ENCODE assay signal across 1 cellular context in the genomic region with DNA sequence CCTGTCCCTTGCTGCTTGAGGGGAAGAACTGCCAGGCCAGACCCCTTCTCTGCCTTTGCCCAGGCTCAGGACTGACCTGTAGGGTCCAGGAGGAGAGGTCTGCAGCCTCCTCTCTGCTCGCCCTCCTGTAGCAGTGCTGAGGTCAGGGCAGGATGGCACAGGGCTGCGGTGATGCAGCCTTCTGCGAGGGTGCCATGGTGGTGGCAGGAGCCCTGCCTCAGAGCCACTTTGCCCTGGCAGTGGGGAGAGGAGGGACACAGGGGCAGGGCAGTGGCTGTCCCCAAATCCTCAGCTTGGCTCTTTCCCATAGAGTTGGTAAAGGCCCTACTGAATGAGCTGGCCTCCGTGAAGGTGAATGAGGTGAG.
TF ChIP-seq lines count a peak whose summit lies in the region.

No MANE protein-coding gene starts in this region.

TF ChIP-seq in HepG2, 621 proteins besides CTCF, POLR2A, EP300 and RAD21:
- TF ChIP-seq, protein P1, sequence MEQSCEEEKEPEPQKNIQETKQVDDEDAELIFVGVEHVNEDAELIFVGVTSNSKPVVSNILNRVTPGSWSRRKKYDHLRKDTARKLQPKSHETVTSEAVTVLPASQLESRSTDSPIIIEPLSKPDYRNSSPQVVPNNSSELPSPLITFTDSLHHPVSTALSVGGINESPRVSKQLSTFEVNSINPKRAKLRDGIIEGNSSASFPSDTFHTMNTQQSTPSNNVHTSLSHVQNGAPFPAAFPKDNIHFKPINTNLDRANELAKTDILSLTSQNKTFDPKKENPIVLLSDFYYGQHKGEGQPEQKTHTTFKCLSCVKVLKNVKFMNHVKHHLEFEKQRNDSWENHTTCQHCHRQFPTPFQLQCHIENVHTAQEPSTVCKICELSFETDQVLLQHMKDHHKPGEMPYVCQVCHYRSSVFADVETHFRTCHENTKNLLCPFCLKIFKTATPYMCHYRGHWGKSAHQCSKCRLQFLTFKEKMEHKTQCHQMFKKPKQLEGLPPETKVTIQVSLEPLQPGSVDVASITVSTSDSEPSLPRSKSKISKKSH (CRISPR knock-in tag; IDR thresholded peaks at IDR 0.05; ENCODE audit: borderline replicate concordance): no peak
- TF ChIP-seq, protein P2, sequence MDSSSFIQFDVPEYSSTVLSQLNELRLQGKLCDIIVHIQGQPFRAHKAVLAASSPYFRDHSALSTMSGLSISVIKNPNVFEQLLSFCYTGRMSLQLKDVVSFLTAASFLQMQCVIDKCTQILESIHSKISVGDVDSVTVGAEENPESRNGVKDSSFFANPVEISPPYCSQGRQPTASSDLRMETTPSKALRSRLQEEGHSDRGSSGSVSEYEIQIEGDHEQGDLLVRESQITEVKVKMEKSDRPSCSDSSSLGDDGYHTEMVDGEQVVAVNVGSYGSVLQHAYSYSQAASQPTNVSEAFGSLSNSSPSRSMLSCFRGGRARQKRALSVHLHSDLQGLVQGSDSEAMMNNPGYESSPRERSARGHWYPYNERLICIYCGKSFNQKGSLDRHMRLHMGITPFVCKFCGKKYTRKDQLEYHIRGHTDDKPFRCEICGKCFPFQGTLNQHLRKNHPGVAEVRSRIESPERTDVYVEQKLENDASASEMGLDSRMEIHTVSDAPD (CRISPR knock-in tag; IDR thresholded peaks at IDR 0.05): no peak
- TF ChIP-seq ZFY (CRISPR knock-in tag; IDR thresholded peaks at IDR 0.05) (no peak), STAT5B (CRISPR knock-in tag; IDR thresholded peaks at IDR 0.05) (no peak), TMF1 (CRISPR knock-in tag; IDR thresholded peaks at IDR 0.05; ENCODE audit: low read depth) (no peak), CHD4 (IDR thresholded peaks at IDR 0.05; ENCODE audit: borderline replicate concordance, low read length) (no peak), ATAD3A (CRISPR knock-in tag; IDR thresholded peaks at IDR 0.05) (no peak), ZNF558 (CRISPR knock-in tag; IDR thresholded peaks at IDR 0.05; ENCODE audit: borderline replicate concordance) (no peak)
- TF ChIP-seq, protein P3, sequence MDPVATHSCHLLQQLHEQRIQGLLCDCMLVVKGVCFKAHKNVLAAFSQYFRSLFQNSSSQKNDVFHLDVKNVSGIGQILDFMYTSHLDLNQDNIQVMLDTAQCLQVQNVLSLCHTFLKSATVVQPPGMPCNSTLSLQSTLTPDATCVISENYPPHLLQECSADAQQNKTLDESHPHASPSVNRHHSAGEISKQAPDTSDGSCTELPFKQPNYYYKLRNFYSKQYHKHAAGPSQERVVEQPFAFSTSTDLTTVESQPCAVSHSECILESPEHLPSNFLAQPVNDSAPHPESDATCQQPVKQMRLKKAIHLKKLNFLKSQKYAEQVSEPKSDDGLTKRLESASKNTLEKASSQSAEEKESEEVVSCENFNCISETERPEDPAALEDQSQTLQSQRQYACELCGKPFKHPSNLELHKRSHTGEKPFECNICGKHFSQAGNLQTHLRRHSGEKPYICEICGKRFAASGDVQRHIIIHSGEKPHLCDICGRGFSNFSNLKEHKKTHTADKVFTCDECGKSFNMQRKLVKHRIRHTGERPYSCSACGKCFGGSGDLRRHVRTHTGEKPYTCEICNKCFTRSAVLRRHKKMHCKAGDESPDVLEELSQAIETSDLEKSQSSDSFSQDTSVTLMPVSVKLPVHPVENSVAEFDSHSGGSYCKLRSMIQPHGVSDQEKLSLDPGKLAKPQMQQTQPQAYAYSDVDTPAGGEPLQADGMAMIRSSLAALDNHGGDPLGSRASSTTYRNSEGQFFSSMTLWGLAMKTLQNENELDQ (CRISPR knock-in tag; IDR thresholded peaks at IDR 0.05; ENCODE audit: borderline replicate concordance): no peak
TF ChIP-seq in HepG2: peak in this region for 0.
